ENCODE assay signal across 28 cellular contexts in the genomic region with DNA sequence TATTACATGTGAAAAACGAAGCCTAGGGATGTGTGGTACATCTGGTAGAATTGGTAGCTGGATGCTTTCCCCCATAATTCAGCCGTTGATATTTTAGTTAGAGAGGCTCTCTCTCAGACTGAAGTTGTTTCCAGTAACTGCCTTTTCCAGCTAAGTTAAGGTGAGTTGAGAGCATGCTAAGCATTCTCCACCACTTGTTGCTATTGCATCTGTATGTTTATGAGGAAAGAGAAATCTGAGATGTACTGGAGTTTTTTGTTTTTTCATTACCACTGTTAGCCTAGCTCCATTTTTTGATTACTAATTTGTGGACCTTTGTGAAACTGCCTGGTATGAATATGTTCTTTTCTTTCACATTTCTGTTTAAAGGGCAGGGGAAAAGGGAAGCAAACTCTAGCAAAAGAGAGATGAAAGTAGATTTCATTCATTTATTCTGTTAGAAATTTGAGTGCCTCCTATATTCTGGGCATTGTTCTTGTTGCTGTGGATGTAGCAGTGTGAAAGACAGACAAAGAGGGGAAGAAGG.
A peak's percentile ranks its signal among the peaks of the same experiment; 100 is the strongest.
DNase-seq lines count a peak whose midpoint lies in the region; ATAC-seq and TF ChIP-seq lines count a peak whose summit lies in the region.
"Had no signal": no experiment of that assay in that cellular context is flagged by ENCODE, and none has a peak within 500 bp of the region (broad histone marks: within the 10 kb centered on the region; RNA-seq: fewer than 3 reads in every experiment).

No MANE protein-coding gene starts in this region.

- no peaks in the 10 kb centered on the region for H3K79me2 ChIP-seq in mammary epithelial cell (ENCODE audit: insufficient read depth, low read length)

- CTCF ChIA-PET in mammary epithelial cell (lab: Charles Lee; ENCODE audit: low non-redundant PET) = no interaction called here

- no peak overlapping the region for H3K4me3 ChIP-seq in suprapubic skin
- H3K4me3 ChIP-seq in mammary epithelial cell (replicated peaks in 1 of 3; ENCODE audit: insufficient read depth in 1 of 3, low read depth in 2 of 3, low read length in 3 of 3) = no peak overlapping the region
- H3K4me3 ChIP-seq: BLaER1, lung, Peyer's patch, SJSA1 had no signal

- no peak overlapping the region for H3K4me2 ChIP-seq in mammary epithelial cell (ENCODE audit: insufficient read depth, low read depth, low read length)
- H3K4me2 ChIP-seq: BLaER1 had no signal

- intact Hi-C loops in activated T-helper 2 cell treated with anti-CD3 and anti-CD28 coated beads, Interferon-gamma antibody, Interleukin-2, Interleukin-4, amounts not matched to agents 10 μg/mL and 5 μg/mL and 100 μg/mL, durations not matched to agents 14 hours and 24 hours and 36 hours (cut with micrococcal nuclease) = loop anchor here (2.0 kb wide), 1 partner anchor 155 kb away; no protein-coding TSS in a partner anchor
- intact Hi-C loops in mammary epithelial cell (cut with micrococcal nuclease) = no loop called here

- in situ Hi-C loops in mammary epithelial cell (cut with MboI; ENCODE audit: low sequenced_read_pairs in 2 of 2) = no loop called here

- H3K4me1 Mint-ChIP-seq in activated T-cell treated with anti-CD3 and anti-CD28 coated beads, Interleukin-2, amount 50 U/mL, for 72 hours (ENCODE audit: low read depth) = peaks cover 12% of the 10 kb centered on the region
- H3K4me1 Mint-ChIP-seq in activated T-helper 2 cell treated with anti-CD3 and anti-CD28 coated beads, Interferon-gamma antibody, Interleukin-2, Interleukin-4, amounts not matched to agents 10 μg/mL and 5 μg/mL and 100 μg/mL, durations not matched to agents 14 hours and 24 hours and 36 hours (ENCODE audit: low read depth) = peaks cover 7% of the 10 kb centered on the region

- H3K4me1 ChIP-seq in suprapubic skin (no peaks in the 10 kb centered on the region), mammary epithelial cell (ENCODE audit: insufficient read depth, low read length) (peaks cover 5% of the 10 kb centered on the region)
- H3K4me1 ChIP-seq: Peyer's patch had no signal

- no peak for TF ChIP-seq POLR2A in suprapubic skin (IDR thresholded peaks at IDR 0.05)

- DNase-seq in activated T-cell treated with anti-CD3 and anti-CD28 coated beads, Interleukin-2, amount 50 U/mL, for 72 hours = no peak
- DNase-seq in activated T-cell treated with anti-CD3 and anti-CD28 coated beads, Interleukin-2, amount 50 U/mL, for 1 hour = no peak
- no peak for DNase-seq in activated T-helper 2 cell treated with anti-CD3 and anti-CD28 coated beads, Interferon-gamma antibody, Interleukin-2, Interleukin-4, amounts not matched to agents 10 μg/mL and 5 μg/mL and 100 μg/mL, durations not matched to agents 14 hours and 24 hours and 36 hours (ENCODE audit: low spot score)
- DNase-seq in suprapubic skin (ENCODE audit: low spot score in 2 of 2) = no peak
- no peak for DNase-seq in mammary epithelial cell
- DNase-seq: activated CD4-positive, alpha-beta T cell treated with anti-CD3 and anti-CD28 coated beads for 4 hours; activated CD8-positive, alpha-beta memory T cell treated with anti-CD3 and anti-CD28 coated beads, Interleukin-2, amount 50 U/mL, for 4 hours; activated gamma-delta T cell treated with Interleukin-2 at 50 U/mL for 16 hours; amniotic stem cell; COR-L47; DMS79; effector CD8-positive, alpha-beta T cell; erythroblast; GF-D8; head of caudate nucleus; kidney glomerular epithelial cell; NCI-H1092 treated with DMSO at 0.1 percent for 48 hours; NCI-H2029; NCI-H510A; NK-92 treated with Interleukin-12 subunit alpha and Interleukin-12 subunit beta, amount 100 ng/mL, for 24 hours; Peyer's patch; stimulated activated CD8-positive, alpha-beta memory T cell treated with anti-CD3 and anti-CD28 coated beads, Interleukin-4, amount 100 ng/mL, for 48 hours; substantia nigra had no signal

- peak; percentile 52 to 56 for ATAC-seq in activated T-cell treated with anti-CD3 and anti-CD28 coated beads, Interleukin-2, amount 50 U/mL, for 72 hours (replicated peaks in 1 of 2)
- ATAC-seq in HG03432 (IDR thresholded peaks at IDR 0.05; ENCODE audit: unreplicated experiment) (peak; percentile 51), GM19397 (IDR thresholded peaks at IDR 0.05; ENCODE audit: unreplicated experiment) (no peak)

- WGBS in suprapubic skin = 38% methylated on average over 2 of the region's 2 CpGs
- 31% methylated on average over 2 of the region's 2 CpGs for WGBS in mammary epithelial cell (ENCODE audit: low coverage, missing lambda C conversion rate)

- H3K9me3 ChIP-seq in suprapubic skin = no peaks in the 10 kb centered on the region
- no peaks in the 10 kb centered on the region for H3K9me3 ChIP-seq in mammary epithelial cell (replicated peaks; ENCODE audit: insufficient read depth, low read length)
- H3K9me3 ChIP-seq: BLaER1, Peyer's patch, SJSA1 had no signal

- no peak overlapping the region for H3K27ac ChIP-seq in suprapubic skin
- H3K27ac ChIP-seq in mammary epithelial cell (ENCODE audit: insufficient read depth, low read depth, low read length) = no peak overlapping the region
- H3K27ac ChIP-seq: BLaER1, Peyer's patch, SJSA1 had no signal

- no peak for TF ChIP-seq CTCF in suprapubic skin (IDR thresholded peaks at IDR 0.05)
- TF ChIP-seq CTCF in mammary epithelial cell (conservative IDR thresholded peaks at IDR 0.05 in 1 of 2, IDR thresholded peaks at IDR 0.05 in 1 of 2; ENCODE audit: extremely low read depth in 1 of 2, insufficient read depth in 1 of 2, low read depth in 1 of 2, low read length in 2 of 2) = no peak

- H3K27ac Mint-ChIP-seq in activated T-cell treated with anti-CD3 and anti-CD28 coated beads, Interleukin-2, amount 50 U/mL, for 72 hours = peak overlapping the region; percentile 55
- H3K27ac Mint-ChIP-seq in activated T-helper 2 cell treated with anti-CD3 and anti-CD28 coated beads, Interferon-gamma antibody, Interleukin-2, Interleukin-4, amounts not matched to agents 10 μg/mL and 5 μg/mL and 100 μg/mL, durations not matched to agents 14 hours and 24 hours and 36 hours = peak overlapping the region; percentile 48

- dilution Hi-C loops in mammary epithelial cell (cut with HindIII; ENCODE audit: low sequenced_read_pairs) = no loop called here

- no peaks in the 10 kb centered on the region for H3K27me3 Mint-ChIP-seq in activated T-cell treated with anti-CD3 and anti-CD28 coated beads, Interleukin-2, amount 50 U/mL, for 72 hours (ENCODE audit: low read depth)
- H3K27me3 Mint-ChIP-seq in activated T-helper 2 cell treated with anti-CD3 and anti-CD28 coated beads, Interferon-gamma antibody, Interleukin-2, Interleukin-4, amounts not matched to agents 10 μg/mL and 5 μg/mL and 100 μg/mL, durations not matched to agents 14 hours and 24 hours and 36 hours (ENCODE audit: low read depth) = no peaks in the 10 kb centered on the region

- no peak for TF ChIP-seq EP300 in suprapubic skin (IDR thresholded peaks at IDR 0.05)

- peaks cover 2 to 4% of the 10 kb centered on the region in 2 donors for H3K36me3 Mint-ChIP-seq in activated T-cell treated with anti-CD3 and anti-CD28 coated beads, Interleukin-2, amount 50 U/mL, for 72 hours (ENCODE audit: insufficient read depth in 2 of 2)
- peaks cover under 1% of the 10 kb centered on the region for H3K36me3 Mint-ChIP-seq in activated T-helper 2 cell treated with anti-CD3 and anti-CD28 coated beads, Interferon-gamma antibody, Interleukin-2, Interleukin-4, amounts not matched to agents 10 μg/mL and 5 μg/mL and 100 μg/mL, durations not matched to agents 14 hours and 24 hours and 36 hours (ENCODE audit: low read depth)

- no peaks in the 10 kb centered on the region for H3K9me3 Mint-ChIP-seq in activated T-cell treated with anti-CD3 and anti-CD28 coated beads, Interleukin-2, amount 50 U/mL, for 72 hours
- H3K9me3 Mint-ChIP-seq in activated T-helper 2 cell treated with anti-CD3 and anti-CD28 coated beads, Interferon-gamma antibody, Interleukin-2, Interleukin-4, amounts not matched to agents 10 μg/mL and 5 μg/mL and 100 μg/mL, durations not matched to agents 14 hours and 24 hours and 36 hours = no peaks in the 10 kb centered on the region

- H3K9ac ChIP-seq in mammary epithelial cell (ENCODE audit: insufficient read depth, low read length) = no peak overlapping the region
- H3K9ac ChIP-seq: BLaER1 had no signal

- no peaks in the 10 kb centered on the region for H4K20me1 ChIP-seq in mammary epithelial cell (ENCODE audit: insufficient read depth, low read length)
- H4K20me1 ChIP-seq: BLaER1 had no signal

- H3K27me3 ChIP-seq in suprapubic skin = no peaks in the 10 kb centered on the region
- no peaks in the 10 kb centered on the region for H3K27me3 ChIP-seq in mammary epithelial cell (ENCODE audit: insufficient read depth, low read length)
- H3K27me3 ChIP-seq: BLaER1, Peyer's patch, SJSA1 had no signal

- no TSS peak for BruUV-seq in mammary epithelial cell (replicated peaks; lab: Mats Ljungman, UMichigan)

- H3K36me3 ChIP-seq in suprapubic skin (no peaks in the 10 kb centered on the region), mammary epithelial cell (ENCODE audit: insufficient read depth, low read length) (no peaks in the 10 kb centered on the region)
- H3K36me3 ChIP-seq: Peyer's patch, SJSA1 had no signal

- no peak overlapping the region for H2AFZ ChIP-seq in mammary epithelial cell (ENCODE audit: low read depth, low read length)

- peak overlapping the region; percentile 16 to 54 for H3K4me3 Mint-ChIP-seq in activated T-cell treated with anti-CD3 and anti-CD28 coated beads, Interleukin-2, amount 50 U/mL, for 72 hours
- H3K4me3 Mint-ChIP-seq in activated T-helper 2 cell treated with anti-CD3 and anti-CD28 coated beads, Interferon-gamma antibody, Interleukin-2, Interleukin-4, amounts not matched to agents 10 μg/mL and 5 μg/mL and 100 μg/mL, durations not matched to agents 14 hours and 24 hours and 36 hours (ENCODE audit: low read depth) = no peak overlapping the region
